6 cellular contexts compared by ENCODE assay signal in the genomic region with DNA sequence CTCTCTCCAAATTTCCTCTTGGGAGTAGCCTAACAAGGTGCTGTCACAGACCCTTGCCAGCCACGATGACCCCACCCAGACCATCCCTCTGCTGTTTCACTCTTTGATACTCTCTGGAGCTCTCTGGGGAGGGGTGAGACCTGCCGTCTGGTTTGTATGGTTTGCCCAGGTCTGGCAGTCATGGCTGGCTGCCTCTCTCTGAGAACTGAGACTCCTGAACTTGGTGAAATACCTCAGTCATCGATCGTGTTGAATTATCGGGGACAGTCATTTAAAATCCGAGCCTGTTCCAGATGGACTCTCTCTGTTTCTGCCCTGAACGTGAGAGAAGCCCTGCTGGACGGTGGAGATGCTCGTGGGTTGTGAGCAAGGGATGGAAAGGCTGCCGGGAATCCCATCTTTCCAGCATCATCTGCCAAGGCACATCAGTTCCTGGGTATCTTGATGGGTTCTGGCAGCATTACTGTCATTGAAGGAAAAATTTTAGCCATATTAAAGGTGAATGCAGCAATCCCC. TPM values are rescaled to one million over a fixed set of nuclear protein-coding genes. Genes with fewer than 3 reads are reported as not detected.
"Had no signal": no experiment of that assay in that cellular context is flagged by ENCODE, and none has a peak within 500 bp of the region (broad histone marks: within the 10 kb centered on the region; RNA-seq: fewer than 3 reads in every experiment).

No MANE protein-coding gene starts in this region.

RNA-seq across cellular contexts. Expression of a gene that starts 51.1 kb away (rescaled TPM):
- total RNA-seq: activated naive CD4-positive, alpha-beta T cell treated with anti-CD3 and anti-CD28 coated beads for 36 hours; activated naive CD8-positive, alpha-beta T cell treated with anti-CD3 and anti-CD28 coated beads, Interleukin-2, amount 10 ng/mL, durations not matched to agents 7 days and 5 days; chondrocyte; gastrocnemius medialis; mammary epithelial cell; natural killer cell had no signal
- polyA plus RNA-seq: mammary epithelial cell had no signal
